8 cellular contexts compared by ENCODE assay signal in genomic region chr3:48440590-48440958, GRCh38. TPM values are rescaled to one million over a fixed set of nuclear protein-coding genes. Genes with fewer than 3 reads are reported as not detected.
DNase-seq lines count a peak whose midpoint lies in the region; ATAC-seq and TF ChIP-seq lines count a peak whose summit lies in the region.

No MANE protein-coding gene starts in this region.

- H3K36me3 ChIP-seq in CD8-positive, alpha-beta memory T cell (ENCODE audit: insufficient read depth, low read length) = peaks cover 17% of the 10 kb centered on the region
- H3K36me3 ChIP-seq in HUES48 (ENCODE audit: control insufficient read depth, insufficient read depth, low read length) = peaks cover 35% of the 10 kb centered on the region
- peaks cover 0 to 12% (median 4%) of the 10 kb centered on the region in 4 donors for H3K36me3 ChIP-seq in liver (ENCODE audit: control insufficient read depth in 4 of 4, insufficient read depth in 3 of 4, low read depth in 1 of 4, low read length in 3 of 4)
- peaks cover 0 to 11% (median 2%) of the 10 kb centered on the region in 4 donors for H3K36me3 ChIP-seq in transverse colon

- no peak for TF ChIP-seq EP300 in transverse colon (IDR thresholded peaks at IDR 0.05; ENCODE audit: low read depth)

- H3K27ac Mint-ChIP-seq in CD8-positive, alpha-beta memory T cell = peak overlapping the region in 6 of 8 donors; percentile 96 to 100 (median 100)
- H3K27ac Mint-ChIP-seq in brain = peak overlapping the region; percentile 94 to 98 (median 97)

- H3K27me3 ChIP-seq in CD8-positive, alpha-beta memory T cell (ENCODE audit: insufficient read depth, low read length, poor library complexity, severe bottlenecking) = no peaks in the 10 kb centered on the region
- H3K27me3 ChIP-seq in HUES48 (ENCODE audit: control insufficient read depth, insufficient read depth, low read length) (no peaks in the 10 kb centered on the region), liver (ENCODE audit: control insufficient read depth in 4 of 4, insufficient read depth in 4 of 4, low read length in 3 of 4) (no peaks in the 10 kb centered on the region), transverse colon (no peaks in the 10 kb centered on the region)

- peaks cover 0 to 45% (median 5%) of the 10 kb centered on the region in 3 donors for H3K36me3 Mint-ChIP-seq in CD8-positive, alpha-beta memory T cell
- H3K36me3 Mint-ChIP-seq in brain = peaks cover 22% of the 10 kb centered on the region

- no peaks in the 10 kb centered on the region for H3K9me3 ChIP-seq in CD8-positive, alpha-beta memory T cell (ENCODE audit: low read length)
- H3K9me3 ChIP-seq in HUES48 (ENCODE audit: control insufficient read depth, insufficient read depth, low read length) = no peaks in the 10 kb centered on the region
- no peaks in the 10 kb centered on the region for H3K9me3 ChIP-seq in liver (ENCODE audit: control insufficient read depth in 4 of 4, low read length in 3 of 4)
- no peaks in the 10 kb centered on the region for H3K9me3 ChIP-seq in transverse colon

- H3K4me1 ChIP-seq in CD8-positive, alpha-beta memory T cell (ENCODE audit: insufficient read depth, low read length) = peaks cover 35% of the 10 kb centered on the region
- H3K4me1 ChIP-seq in HUES48 (ENCODE audit: control insufficient read depth, insufficient read depth, low read length) (0 out of 2 replicates have a peak, but pooled peaks cover 3% of the 10 kb centered on the region), liver (ENCODE audit: control insufficient read depth in 4 of 4, insufficient read depth in 4 of 4, low read length in 3 of 4) (peaks cover 2 to 23% (median 14%) of the 10 kb centered on the region in 4 donors), transverse colon (peaks cover 18 to 27% (median 21%) of the 10 kb centered on the region in 4 donors)

- peaks cover 30 to 50% (median 34%) of the 10 kb centered on the region in 3 donors for H3K4me1 Mint-ChIP-seq in CD8-positive, alpha-beta memory T cell
- peaks cover 54% of the 10 kb centered on the region for H3K4me1 Mint-ChIP-seq in brain

- in situ Hi-C loops in transverse colon (cut with MboI; ENCODE audit: low pct_ligation_motif_present in 1 of 4, low pct_unique_long_range_greater_than_20kb in 1 of 4, low sequenced_read_pairs in 3 of 4) = no loop called here

- no peak for TF ChIP-seq POLR2A in transverse colon (IDR thresholded peaks at IDR 0.05)

- ATAC-seq in HG03095 (IDR thresholded peaks at IDR 0.05; ENCODE audit: unreplicated experiment) (no peak), GM21390 (IDR thresholded peaks at IDR 0.05; ENCODE audit: unreplicated experiment) (no peak), GM21526 (IDR thresholded peaks at IDR 0.05; ENCODE audit: low FRiP score, unreplicated experiment) (no peak)

- H3K9ac ChIP-seq in HUES48 (ENCODE audit: low read depth, low read length) (peak overlapping the region; percentile 67), liver (ENCODE audit: low read depth in 1 of 2, low read length in 2 of 2) (peak overlapping the region; percentile 40 to 61)

- CTCF ChIA-PET in CD8-positive, alpha-beta memory T cell (lab: Charles Lee) = interaction anchor here (1.1 to 2.4 kb wide), 10 partner anchors 8 to 117 kb away, joined by 3 to 17 read pairs (median 8); partner anchors contain the start of genes PFKFB4, PLXNB1 and SHISA5

- no peaks in the 10 kb centered on the region for H3K9me3 Mint-ChIP-seq in CD8-positive, alpha-beta memory T cell
- no peaks in the 10 kb centered on the region for H3K9me3 Mint-ChIP-seq in brain

- TF ChIP-seq CTCF in brain (conservative IDR thresholded peaks at IDR 0.05) = no peak
- no peak for TF ChIP-seq CTCF in liver (IDR thresholded peaks at IDR 0.05; ENCODE audit: low read depth, low read length, missing input control)
- no peak for TF ChIP-seq CTCF in transverse colon (IDR thresholded peaks at IDR 0.05)

- intact Hi-C loops in transverse colon (cut with DNase I; ENCODE audit: low total_unique reads) = no loop called here

- WGBS in liver = 1% methylated on average over 21 of the region's 21 CpGs
- 1 to 2% methylated on average over 15 to 21 of the region's 21 CpGs for WGBS in transverse colon (ENCODE audit: low coverage in 1 of 2), 2 donors

- POLR2A ChIA-PET in CD8-positive, alpha-beta memory T cell (lab: Charles Lee) = interaction anchor here (0.8 to 3.0 kb wide), 6 partner anchors 32 to 172 kb away, joined by 3 to 18 read pairs (median 4); partner anchors contain the start of gene SHISA5

- no peak for TF ChIP-seq RAD21 in liver (IDR thresholded peaks at IDR 0.05)

- H3K4me3 ChIP-seq in CD8-positive, alpha-beta memory T cell (ENCODE audit: low read length) = peak overlapping the region; percentile 62
- peak overlapping the region; percentile 85 for H3K4me3 ChIP-seq in HUES48 (ENCODE audit: low read depth, low read length)
- H3K4me3 ChIP-seq in liver (ENCODE audit: low read depth in 1 of 3, low read length in 3 of 3) = peak overlapping the region; percentile 77 to 92 (median 80)
- H3K4me3 ChIP-seq in transverse colon = peak overlapping the region; percentile 81 to 98 (median 92)

- peak overlapping the region; percentile 84 to 99 (median 93) for H3K4me3 Mint-ChIP-seq in CD8-positive, alpha-beta memory T cell
- H3K4me3 Mint-ChIP-seq in brain = peak overlapping the region; percentile 95 to 99 (median 98)

- peak overlapping the region; percentile 96 for H3K27ac ChIP-seq in CD8-positive, alpha-beta memory T cell (ENCODE audit: low read depth, low read length)
- H3K27ac ChIP-seq in HUES48 (ENCODE audit: low read depth, low read length) (peak overlapping the region; percentile 79), liver (ENCODE audit: low read depth in 1 of 2, low read length in 2 of 2) (peak overlapping the region; percentile 87 to 89), transverse colon (peak overlapping the region; percentile 93 to 99 (median 96))

- no peaks in the 10 kb centered on the region for H3K27me3 Mint-ChIP-seq in CD8-positive, alpha-beta memory T cell
- peaks cover 10% of the 10 kb centered on the region for H3K27me3 Mint-ChIP-seq in brain

- peak in 2 of 5 donors; percentile 13 to 28 for DNase-seq in CD8-positive, alpha-beta memory T cell
- DNase-seq in transverse colon = peak; percentile 30

TF ChIP-seq in liver, 16 proteins besides CTCF, POLR2A, EP300 and RAD21 (continues in another document):
- no peak for TF ChIP-seq ATF3 (IDR thresholded peaks at IDR 0.05)
- no peak for TF ChIP-seq FOXA1 (IDR thresholded peaks at IDR 0.05)
- no peak for TF ChIP-seq HNF4A (conservative IDR thresholded peaks at IDR 0.05)
- TF ChIP-seq ZBTB33 (IDR thresholded peaks at IDR 0.05) = no peak
- TF ChIP-seq HNF4G (IDR thresholded peaks at IDR 0.05) = no peak

RNA-seq across cellular contexts. Expression of gene TMA7, which starts 0.5 kb away (rescaled TPM):
- 100 to 1,000 TPM; 420 to 494 TPM for total RNA-seq in CD8-positive, alpha-beta memory T cell
- polyA plus RNA-seq in CD8-positive, alpha-beta memory T cell = 826 TPM
- polyA plus RNA-seq in brain (ENCODE audit: insufficient read depth, low read depth, low replicate concordance) (232 TPM), liver (100 to 1,000 TPM; 134 to 241 TPM)
- total RNA-seq in liver (10 to 100 TPM; 75.2 to 92.0 TPM), transverse colon (100 to 1,000 TPM; 115 to 279 (median 192) TPM)

RNA-seq across cellular contexts. Expression of gene CCDC51, which starts 0.7 kb away (rescaled TPM):
- total RNA-seq in CD8-positive, alpha-beta memory T cell = 10 to 100 TPM; 24.2 to 26.0 TPM
- polyA plus RNA-seq in CD8-positive, alpha-beta memory T cell = 11.3 TPM
- polyA plus RNA-seq in brain (ENCODE audit: insufficient read depth, low read depth, low replicate concordance) = 11.4 TPM
- total RNA-seq in liver = 10 to 100 TPM in 1 of 2 donors, 1 to 10 TPM in 1; 7.9 to 12.7 TPM
- polyA plus RNA-seq in liver = 10 to 100 TPM in 1 of 2 donors, 1 to 10 TPM in 1; 9.2 to 13.7 TPM
- 10 to 100 TPM in 2 of 4 donors, 1 to 10 TPM in 2; 2.8 to 14.1 (median 8.2) TPM for total RNA-seq in transverse colon

RNA-seq across cellular contexts. Expression of gene ATRIP, which starts 6.0 kb away (rescaled TPM):
- total RNA-seq in CD8-positive, alpha-beta memory T cell = 10 to 100 TPM; 22.1 to 22.8 TPM
- polyA plus RNA-seq in CD8-positive, alpha-beta memory T cell = 13.4 TPM
- polyA plus RNA-seq in brain (ENCODE audit: insufficient read depth, low read depth, low replicate concordance) (5.9 TPM), liver (1 to 10 TPM; 1.7 to 2.5 TPM)
- total RNA-seq in liver (1 to 10 TPM; 3.3 to 4.6 TPM), transverse colon (1 to 10 TPM; 1.8 to 4.4 (median 2.9) TPM)

RNA-seq across cellular contexts. Expression of gene PLXNB1, which starts 10.7 kb away (rescaled TPM):
- total RNA-seq in CD8-positive, alpha-beta memory T cell = 1 to 10 TPM; 3.1 to 5.5 TPM
- polyA plus RNA-seq in CD8-positive, alpha-beta memory T cell = 0.30 TPM
- polyA plus RNA-seq in brain (ENCODE audit: insufficient read depth, low read depth, low replicate concordance) (70.1 TPM), liver (10 to 100 TPM; 38.1 to 55.7 TPM)
- total RNA-seq in liver (100 to 1,000 TPM in 1 of 2 donors, 10 to 100 TPM in 1; 90.0 to 204 TPM), transverse colon (100 to 1,000 TPM; 129 to 530 (median 245) TPM)

Comparison
In these comparisons a context has a peak if more than half of its experiments do, and no peak if none do; other contexts are left out.
1. RNA of gene ATRIP, which starts 6.0 kb away (total RNA-seq): 22.1 to 22.8 TPM in CD8-positive, alpha-beta memory T cell; 3.3 to 4.6 TPM in liver and 1.8 to 4.4 TPM in transverse colon; every median in the first group is over 4 times any median in the second.
2. Peak in every context shown above with its lines, with median percentiles within 50 percentile points of each other: H3K27ac ChIP-seq and H3K4me3 ChIP-seq.